ENCODE assay signal across 8 cellular contexts in genomic region chr1:111139234-111139955, GRCh38. TPM values are rescaled to one million over a fixed set of nuclear protein-coding genes. Genes with fewer than 3 reads are reported as not detected.
A peak's percentile ranks its signal among the peaks of the same experiment; 100 is the strongest.
DNase-seq lines count a peak whose midpoint lies in the region; ATAC-seq and TF ChIP-seq lines count a peak whose summit lies in the region.

No MANE protein-coding gene starts in this region.

- peak overlapping the region; percentile 100 for H3K27ac ChIP-seq in thymus (ENCODE audit: low read depth)

- TF ChIP-seq CTCF in CD14-positive monocyte (IDR thresholded peaks at IDR 0.05) (no peak), fibroblast of villous mesenchyme (IDR thresholded peaks at IDR 0.05; ENCODE audit: insufficient read depth, low read depth, low read length) (no peak), neural crest cell (conservative IDR thresholded peaks at IDR 0.05) (no peak)

- H3K27me3 ChIP-seq in thymus (ENCODE audit: control insufficient read depth, insufficient read depth) = no peaks in the 10 kb centered on the region

- H3K27ac Mint-ChIP-seq in CD14-positive monocyte = peak overlapping the region; percentile 91 to 99 (median 96)
- H3K27ac Mint-ChIP-seq in activated T-cell treated with anti-CD3 and anti-CD28 coated beads, Interleukin-2, amount 50 U/mL, for 72 hours = peak overlapping the region; percentile 100
- H3K27ac Mint-ChIP-seq in neural crest cell (ENCODE audit: unreplicated experiment) = peak overlapping the region; percentile 96

- peaks cover 3% of the 10 kb centered on the region for H3K36me3 ChIP-seq in thymus (ENCODE audit: control insufficient read depth, insufficient read depth)

- H3K9me3 Mint-ChIP-seq in CD14-positive monocyte (no peaks in the 10 kb centered on the region), neural crest cell (no peaks in the 10 kb centered on the region)
- H3K9me3 Mint-ChIP-seq in activated T-cell treated with anti-CD3 and anti-CD28 coated beads, Interleukin-2, amount 50 U/mL, for 72 hours = no peaks in the 10 kb centered on the region

- DNase-seq in CD14-positive monocyte (ENCODE audit: low spot score) (peak; percentile 49), GM19238 (ENCODE audit: insufficient read length, low spot score) (peak; percentile 39), NCI-H748 (lab: John Stamatoyannopoulos, UW; ENCODE audit: unreplicated experiment) (peak; percentile 82), fibroblast of villous mesenchyme (ENCODE audit: low read depth) (peak; percentile 67), neural crest cell (ENCODE audit: low read depth, low spot score) (peak; percentile 40)
- peak; percentile 21 to 38 for DNase-seq in activated T-cell treated with anti-CD3 and anti-CD28 coated beads, Interleukin-2, amount 50 U/mL, for 72 hours

- peaks cover 19% of the 10 kb centered on the region for H3K4me1 ChIP-seq in thymus (ENCODE audit: control insufficient read depth, insufficient read depth, low read length)

- intact Hi-C loops in CD14-positive monocyte (cut with micrococcal nuclease) = loop anchor here in 1 of 2 donors (10.0 kb wide), 1 partner anchor 305 kb away; the partner anchor contains the start of genes ATP5PB and WDR77

- H3K4me3 Mint-ChIP-seq in CD14-positive monocyte (peak overlapping the region; percentile 99 to 100), neural crest cell (peak overlapping the region; percentile 99)
- peak overlapping the region; percentile 89 to 96 for H3K4me3 Mint-ChIP-seq in activated T-cell treated with anti-CD3 and anti-CD28 coated beads, Interleukin-2, amount 50 U/mL, for 72 hours

- WGBS in thymus = under 1% methylated on average over 34 of the region's 34 CpGs

- H3K4me3 ChIP-seq in fibroblast of villous mesenchyme (ENCODE audit: low read depth, low read length) = peak overlapping the region; percentile 92
- H3K4me3 ChIP-seq in thymus (ENCODE audit: low read length) = peak overlapping the region; percentile 78

- no peaks in the 10 kb centered on the region for H3K9me3 ChIP-seq in thymus (ENCODE audit: control insufficient read depth)

- H3K36me3 Mint-ChIP-seq in CD14-positive monocyte = peaks cover 35 to 41% of the 10 kb centered on the region in 2 donors
- peaks cover 8 to 15% of the 10 kb centered on the region in 2 donors for H3K36me3 Mint-ChIP-seq in activated T-cell treated with anti-CD3 and anti-CD28 coated beads, Interleukin-2, amount 50 U/mL, for 72 hours (ENCODE audit: insufficient read depth in 2 of 2)
- H3K36me3 Mint-ChIP-seq in neural crest cell (ENCODE audit: low read depth) = no peaks in the 10 kb centered on the region

- peak; percentile 6 for ATAC-seq in HG03442 (IDR thresholded peaks at IDR 0.05; ENCODE audit: unreplicated experiment)
- no peak for ATAC-seq in activated T-cell treated with anti-CD3 and anti-CD28 coated beads, Interleukin-2, amount 50 U/mL, for 72 hours (replicated peaks in 1 of 2)

- H3K4me1 Mint-ChIP-seq in CD14-positive monocyte = peaks cover 61% of the 10 kb centered on the region
- peaks cover 55% of the 10 kb centered on the region for H3K4me1 Mint-ChIP-seq in activated T-cell treated with anti-CD3 and anti-CD28 coated beads, Interleukin-2, amount 50 U/mL, for 72 hours (ENCODE audit: low read depth)
- H3K4me1 Mint-ChIP-seq in neural crest cell = peaks cover 32% of the 10 kb centered on the region

- H3K27me3 Mint-ChIP-seq in CD14-positive monocyte (ENCODE audit: low read depth in 3 of 3) = peaks cover 0 to 1% (median 0%) of the 10 kb centered on the region in 3 donors
- no peaks in the 10 kb centered on the region for H3K27me3 Mint-ChIP-seq in activated T-cell treated with anti-CD3 and anti-CD28 coated beads, Interleukin-2, amount 50 U/mL, for 72 hours (ENCODE audit: low read depth)
- H3K27me3 Mint-ChIP-seq in neural crest cell (ENCODE audit: low read depth) = no peaks in the 10 kb centered on the region

RNA-seq across cellular contexts. Expression of gene DRAM2, which starts 0.5 kb away (rescaled TPM):
- 100 to 1,000 TPM; 190 to 204 TPM for polyA plus RNA-seq in CD14-positive monocyte
- total RNA-seq in activated T-cell treated with anti-CD3 and anti-CD28 coated beads, Interleukin-2, amount 50 U/mL, for 72 hours = 10 to 100 TPM; 73.3 to 89.4 TPM
- 37.7 and 58.3 TPM in 2 replicates for total RNA-seq in fibroblast of villous mesenchyme
- total RNA-seq in neural crest cell = 28.2 and 29.4 TPM in 2 replicates
- polyA plus RNA-seq in thymus = 77.5 TPM

RNA-seq across cellular contexts. Expression of gene CEPT1, which starts 0.6 kb away (rescaled TPM):
- polyA plus RNA-seq in CD14-positive monocyte = 10 to 100 TPM; 20.8 to 26.9 TPM
- total RNA-seq in activated T-cell treated with anti-CD3 and anti-CD28 coated beads, Interleukin-2, amount 50 U/mL, for 72 hours = 10 to 100 TPM; 44.5 to 50.4 TPM
- total RNA-seq in fibroblast of villous mesenchyme = 24.8 and 59.2 TPM in 2 replicates
- total RNA-seq in neural crest cell = 24.2 and 27.3 TPM in 2 replicates
- 55.3 TPM for polyA plus RNA-seq in thymus

Comparison
In these comparisons a context has a peak if more than half of its experiments do, and no peak if none do; other contexts are left out.
1. DNase-seq: peak in every context shown above with its lines; median percentile 82 in NCI-H748; 67 in fibroblast of villous mesenchyme; 49 in CD14-positive monocyte; 40 in neural crest cell; 39 in GM19238; 30 in activated T-cell treated with anti-CD3 and anti-CD28 coated beads, Interleukin-2, amount 50 U/mL, for 72 hours.